ENCODE assay signal across 8 cellular contexts in genomic region chr1:226407199-226407496, GRCh38.
DNase-seq lines count a peak whose midpoint lies in the region; ATAC-seq and TF ChIP-seq lines count a peak whose summit lies in the region.

No MANE protein-coding gene starts in this region.

- H3K27ac ChIP-seq in 22Rv1 (peak overlapping the region; percentile 96), brain microvascular endothelial cell (no peak overlapping the region), mucosa of rectum (ENCODE audit: low read depth in 2 of 2, low read length in 2 of 2) (peak overlapping the region; percentile 82 to 87)

- H3K4me1 ChIP-seq in mucosa of rectum (ENCODE audit: control insufficient read depth in 2 of 2, insufficient read depth in 2 of 2, low read length in 2 of 2), result peaks cover 10 to 24% of the 10 kb centered on the region in 2 donors

- TF ChIP-seq CTCF in 22Rv1 (IDR thresholded peaks at IDR 0.05) (no peak), brain microvascular endothelial cell (IDR thresholded peaks at IDR 0.05; ENCODE audit: low read depth, low read length, missing control alignments) (no peak), GM10248 (IDR thresholded peaks at IDR 0.05; ENCODE audit: control extremely low read depth, extremely low read depth, low read depth, missing control alignments) (no peak)

- DNase-seq in brain microvascular endothelial cell (no peak), GM10248 (ENCODE audit: extremely low spot score) (no peak), NCI-H1092 (lab: John Stamatoyannopoulos, UW) (no peak), inferior parietal cortex (ENCODE audit: extremely low spot score) (no peak)

- H3K9ac ChIP-seq in mucosa of rectum (ENCODE audit: low read depth in 1 of 2, low read length in 2 of 2), result peak overlapping the region; percentile 18 to 69

- no peaks in the 10 kb centered on the region for H3K36me3 ChIP-seq in brain microvascular endothelial cell (replicated peaks)
- H3K36me3 ChIP-seq in mucosa of rectum (ENCODE audit: control insufficient read depth in 2 of 2, insufficient read depth in 2 of 2, low read length in 2 of 2), result peaks cover 0 to 3% of the 10 kb centered on the region in 2 donors

- ATAC-seq in HG02852 (IDR thresholded peaks at IDR 0.05; ENCODE audit: unreplicated experiment) (peak; percentile 1), GM18907 (IDR thresholded peaks at IDR 0.05; ENCODE audit: unreplicated experiment) (no peak)

- H3K27me3 ChIP-seq in brain microvascular endothelial cell (replicated peaks), result no peaks in the 10 kb centered on the region
- no peaks in the 10 kb centered on the region for H3K27me3 ChIP-seq in mucosa of rectum (ENCODE audit: control insufficient read depth in 2 of 2, insufficient read depth in 2 of 2, low read length in 2 of 2)

- in situ Hi-C loops in brain microvascular endothelial cell (cut with HindIII; ENCODE audit: low pct_ligation_motif_present, low sequenced_read_pairs), result no loop called here

- CTCF ChIA-PET in GM10248 (lab: Yijun Ruan, JAX), result interaction anchor here (0.9 to 8.1 kb wide), 27 partner anchors 7 to 468 kb away, joined by 3 to 74 read pairs (median 6); no protein-coding TSS in a partner anchor

- H3K9me3 ChIP-seq in mucosa of rectum (ENCODE audit: control insufficient read depth in 2 of 2, low read length in 2 of 2), result no peaks in the 10 kb centered on the region

- H3K4me3 ChIP-seq in brain microvascular endothelial cell (ENCODE audit: low read depth, low read length), result peak overlapping the region; percentile 79
- H3K4me3 ChIP-seq in mucosa of rectum (ENCODE audit: low read length in 2 of 2), result peak overlapping the region; percentile 78 to 83

- POLR2A ChIA-PET in GM10248 (lab: Yijun Ruan, JAX), result no interaction called here
